In genomic region chr6:88048556-88048955, GRCh38 we compare ENCODE assay signal across 17 cellular contexts. TPM values are rescaled to one million over a fixed set of nuclear protein-coding genes. Genes with fewer than 3 reads are reported as not detected.
A peak's percentile ranks its signal among the peaks of the same experiment; 100 is the strongest.
DNase-seq lines count a peak whose midpoint lies in the region; ATAC-seq and TF ChIP-seq lines count a peak whose summit lies in the region.
"Had no signal": no experiment of that assay in that cellular context is flagged by ENCODE, and none has a peak within 500 bp of the region (broad histone marks: within the 10 kb centered on the region; RNA-seq: fewer than 3 reads in every experiment).

No MANE protein-coding gene starts in this region.

- H3K27me3 ChIP-seq in endodermal cell (ENCODE audit: control insufficient read depth, insufficient read depth, low read length, poor library complexity, severe bottlenecking) = no peaks in the 10 kb centered on the region

- no peaks in the 10 kb centered on the region for H3K36me3 ChIP-seq in endodermal cell (ENCODE audit: control insufficient read depth, insufficient read depth, low read length)

- H3K4me3 Mint-ChIP-seq in natural killer cell = no peak overlapping the region
- H3K4me3 Mint-ChIP-seq in endodermal cell = no peak overlapping the region
- H3K4me3 Mint-ChIP-seq: GM23338 had no signal

- peaks cover 0 to 11% of the 10 kb centered on the region in 2 donors for H3K27me3 Mint-ChIP-seq in natural killer cell (ENCODE audit: low read depth in 2 of 2)
- H3K27me3 Mint-ChIP-seq in endodermal cell (ENCODE audit: insufficient read depth) = peaks cover 19% of the 10 kb centered on the region

- H3K36me3 Mint-ChIP-seq in natural killer cell = no peaks in the 10 kb centered on the region
- H3K36me3 Mint-ChIP-seq in endodermal cell (ENCODE audit: low read depth) = no peaks in the 10 kb centered on the region

- peak in 2 of 3 experiments; percentile 65 to 95 for DNase-seq in NCI-H1417 (lab: John Stamatoyannopoulos, UW)
- peak; percentile 55 for DNase-seq in NCI-H345 (lab: John Stamatoyannopoulos, UW)
- DNase-seq in glomerular visceral epithelial cell (ENCODE audit: extremely low spot score) = peak; percentile 15
- DNase-seq in renal cortical epithelial cell (ENCODE audit: low read depth) = peak; percentile 68
- DNase-seq in natural killer cell = no peak
- no peak for DNase-seq in activated T-cell treated with anti-CD3 and anti-CD28 coated beads, Interleukin-2, amount 50 U/mL, for 1 hour
- DNase-seq in endodermal cell = no peak
- DNase-seq: DND-41, GF-D8, NCI-H1694 treated with DMSO at 0.1 percent for 48 hours, NCI-H524, PC-9 had no signal

- H3K9ac ChIP-seq in endodermal cell (ENCODE audit: extremely low read depth, low read length, poor library complexity, severe bottlenecking) = no peak overlapping the region

- no peak overlapping the region for H3K27ac ChIP-seq in endodermal cell (ENCODE audit: low read depth, low read length)
- H3K27ac ChIP-seq: A549, C4-2B, PC-9, SK-N-MC had no signal

- TF ChIP-seq CTCF in natural killer cell (IDR thresholded peaks at IDR 0.05) (no peak), endodermal cell (conservative IDR thresholded peaks at IDR 0.05) (no peak)

- no peak for ATAC-seq in natural killer cell
- ATAC-seq: A549, K562 had no signal

- no peaks in the 10 kb centered on the region for H3K4me1 ChIP-seq in endodermal cell (ENCODE audit: control insufficient read depth, insufficient read depth, low read length)
- H3K4me1 ChIP-seq: A549 had no signal

- WGBS in endodermal cell (ENCODE audit: insufficient coverage in 1 of 2, insufficient read length in 1 of 2), 2 experiments = 73 to 100% methylated on average over 2 to 4 of the region's 4 CpGs

- H3K4me3 ChIP-seq in endodermal cell (ENCODE audit: low read length) = no peak overlapping the region
- H3K4me3 ChIP-seq: A549, GM23338, K562, PC-9, SK-N-MC had no signal

- peaks cover 3 to 5% of the 10 kb centered on the region in 2 donors for H3K9me3 Mint-ChIP-seq in natural killer cell
- H3K9me3 Mint-ChIP-seq in endodermal cell = peaks cover 8% of the 10 kb centered on the region
- H3K9me3 Mint-ChIP-seq: GM23338 had no signal

- no peaks in the 10 kb centered on the region for H3K4me1 Mint-ChIP-seq in natural killer cell
- H3K4me1 Mint-ChIP-seq in endodermal cell = peaks cover 3% of the 10 kb centered on the region

- intact Hi-C loops in natural killer cell (cut with micrococcal nuclease) = no loop called here

- H3K27ac Mint-ChIP-seq in natural killer cell = no peak overlapping the region
- H3K27ac Mint-ChIP-seq in endodermal cell = no peak overlapping the region
- H3K27ac Mint-ChIP-seq: GM23338 had no signal

- no peaks in the 10 kb centered on the region for H3K9me3 ChIP-seq in endodermal cell (ENCODE audit: control insufficient read depth, low read length)
- H3K9me3 ChIP-seq: A549 had no signal

RNA-seq across cellular contexts. Expression of gene SPACA1, which starts 0.9 kb away (rescaled TPM):
- total RNA-seq in renal cortical epithelial cell = not detected in 2 replicates
- not detected for total RNA-seq in natural killer cell
- not detected for total RNA-seq in endodermal cell
- not detected for polyA plus RNA-seq in endodermal cell (2013, experiment 1 of 2)
- polyA plus RNA-seq in endodermal cell (2013, experiment 2 of 2) = not detected
- total RNA-seq: GM23338, K562, PC-9 had no signal
- polyA plus RNA-seq: A549, GM23338, K562 had no signal

Comparison
In these comparisons a context has a peak if more than half of its experiments do, and no peak if none do; other contexts are left out.
1. DNase-seq: peak in NCI-H1417 (2 of 3), NCI-H345 (single experiment), glomerular visceral epithelial cell (single experiment) and renal cortical epithelial cell (single experiment); none in natural killer cell (single experiment), activated T-cell treated with anti-CD3 and anti-CD28 coated beads, Interleukin-2, amount 50 U/mL, for 1 hour (single experiment) and endodermal cell (single experiment).